In the genomic region with DNA sequence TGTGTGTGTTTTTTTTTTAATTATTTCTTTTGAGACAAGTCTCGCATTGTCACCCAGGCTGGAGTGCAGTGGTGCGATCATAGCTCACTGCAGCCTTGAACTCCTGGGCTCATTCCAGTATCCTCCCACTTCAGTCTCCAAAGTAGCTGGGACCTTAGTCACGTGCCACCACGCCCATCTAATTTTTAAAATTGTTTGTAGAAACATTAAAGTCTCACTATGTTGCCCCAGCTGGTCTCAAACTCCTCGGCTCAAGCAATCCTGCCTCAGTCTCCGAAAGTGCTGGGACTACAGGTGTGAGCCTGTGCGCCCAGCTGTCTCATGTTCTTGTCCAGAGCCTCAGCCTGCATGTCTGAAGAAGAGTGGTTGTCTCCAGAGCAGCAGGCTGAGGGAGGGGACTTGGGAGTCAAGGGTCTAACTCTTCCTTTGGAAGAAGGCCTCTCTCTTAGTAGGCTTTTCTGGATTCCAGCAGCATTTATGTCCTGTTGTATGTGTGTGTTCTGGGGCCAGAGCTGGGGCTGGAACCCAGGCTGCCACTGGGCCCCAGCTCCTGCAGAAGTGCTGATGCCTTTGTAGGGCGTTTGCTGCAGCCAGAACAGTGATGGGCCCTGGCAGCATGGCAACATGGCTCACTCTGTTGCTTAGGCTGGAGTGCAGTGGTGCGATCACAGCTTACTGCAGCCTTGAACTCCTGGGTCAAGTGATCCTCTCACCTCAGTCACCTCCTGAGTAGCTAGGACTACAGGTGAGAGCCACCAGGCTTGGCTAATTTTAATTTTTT, we compare ENCODE assay signal across 1 cellular context.
TF ChIP-seq lines count a peak whose summit lies in the region.

No MANE protein-coding gene starts in this region.

TF ChIP-seq in HepG2, 621 proteins besides CTCF, POLR2A, EP300 and RAD21 (continued from another document and continues in another):
- TF ChIP-seq ZFY (CRISPR knock-in tag; IDR thresholded peaks at IDR 0.05): no peak
- TF ChIP-seq PHB2 (IDR thresholded peaks at IDR 0.05; ENCODE audit: partially characterized antibody): no peak
- TF ChIP-seq KLF9 (CRISPR knock-in tag; IDR thresholded peaks at IDR 0.05; ENCODE audit: low read depth): no peak
- no peak for TF ChIP-seq ZNF234 (CRISPR knock-in tag; conservative IDR thresholded peaks at IDR 0.05)
- TF ChIP-seq ZNF484 (CRISPR knock-in tag; IDR thresholded peaks at IDR 0.05; ENCODE audit: borderline replicate concordance, low read depth): no peak
- TF ChIP-seq RARA (CRISPR knock-in tag; IDR thresholded peaks at IDR 0.05): peak; percentile 29; the same call in 1 of the 2 replicates
- no peak for TF ChIP-seq RXRB (CRISPR knock-in tag; IDR thresholded peaks at IDR 0.05; ENCODE audit: borderline replicate concordance)
- TF ChIP-seq ZNF136 (CRISPR knock-in tag; IDR thresholded peaks at IDR 0.05; ENCODE audit: low read depth): no peak
- TF ChIP-seq, protein P1, sequence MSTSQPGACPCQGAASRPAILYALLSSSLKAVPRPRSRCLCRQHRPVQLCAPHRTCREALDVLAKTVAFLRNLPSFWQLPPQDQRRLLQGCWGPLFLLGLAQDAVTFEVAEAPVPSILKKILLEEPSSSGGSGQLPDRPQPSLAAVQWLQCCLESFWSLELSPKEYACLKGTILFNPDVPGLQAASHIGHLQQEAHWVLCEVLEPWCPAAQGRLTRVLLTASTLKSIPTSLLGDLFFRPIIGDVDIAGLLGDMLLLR (CRISPR knock-in tag; IDR thresholded peaks at IDR 0.05): no peak
- no peak for TF ChIP-seq SMAD1 (CRISPR knock-in tag; IDR thresholded peaks at IDR 0.05; ENCODE audit: borderline replicate concordance, low read depth)
- no peak for TF ChIP-seq NR2F1 (CRISPR knock-in tag; IDR thresholded peaks at IDR 0.05)
- peak; percentile 29; the same call in 1 of the 2 replicates for TF ChIP-seq USF2 (IDR thresholded peaks at IDR 0.05; ENCODE audit: low read depth, low read length)
- peak; percentile 76; the same call in 1 of the 2 replicates for TF ChIP-seq USF2 (CRISPR knock-in tag; IDR thresholded peaks at IDR 0.05; ENCODE audit: borderline replicate concordance)
- no peak for TF ChIP-seq TEAD2 (CRISPR knock-in tag; IDR thresholded peaks at IDR 0.05)
- TF ChIP-seq ZFP36L1 (CRISPR knock-in tag; IDR thresholded peaks at IDR 0.05): no peak
- 0 out of 2 replicates have a peak, but pooled peaks have one; percentile 2 for TF ChIP-seq ZBTB38 (CRISPR knock-in tag; IDR thresholded peaks at IDR 0.05)
- TF ChIP-seq IRF9 (CRISPR knock-in tag; IDR thresholded peaks at IDR 0.05; ENCODE audit: borderline replicate concordance): no peak
- TF ChIP-seq ZNF780A (CRISPR knock-in tag; IDR thresholded peaks at IDR 0.05): no peak
- no peak for TF ChIP-seq ZNF501 (CRISPR knock-in tag; IDR thresholded peaks at IDR 0.05)
- TF ChIP-seq RBAK (CRISPR knock-in tag; IDR thresholded peaks at IDR 0.05): no peak
- no peak for TF ChIP-seq PBX3 (CRISPR knock-in tag; IDR thresholded peaks at IDR 0.05; ENCODE audit: borderline replicate concordance)
- no peak for TF ChIP-seq ZBTB2 (CRISPR knock-in tag; IDR thresholded peaks at IDR 0.05; ENCODE audit: low read depth)
- TF ChIP-seq TRIM22 (IDR thresholded peaks at IDR 0.05): no peak
- no peak for TF ChIP-seq ATF2 (CRISPR knock-in tag; IDR thresholded peaks at IDR 0.05)
- no peak for TF ChIP-seq TCF12 (IDR thresholded peaks at IDR 0.05)
- no peak for TF ChIP-seq TCF12 (CRISPR knock-in tag; IDR thresholded peaks at IDR 0.05)
- no peak for TF ChIP-seq LCORL (IDR thresholded peaks at IDR 0.05)
- TF ChIP-seq LCORL (CRISPR knock-in tag; IDR thresholded peaks at IDR 0.05): 0 out of 2 replicates have a peak, but pooled peaks have one; percentile 18
- TF ChIP-seq ZNF737 (CRISPR knock-in tag; IDR thresholded peaks at IDR 0.05; ENCODE audit: borderline replicate concordance): no peak
- TF ChIP-seq FOXP1 (IDR thresholded peaks at IDR 0.05): no peak
- no peak for TF ChIP-seq FOXP1 (CRISPR knock-in tag; IDR thresholded peaks at IDR 0.05)
- TF ChIP-seq ZFX (CRISPR knock-in tag; IDR thresholded peaks at IDR 0.05; ENCODE audit: low read depth): 0 out of 2 replicates have a peak, but pooled peaks have one; percentile 27
- TF ChIP-seq CENPX (CRISPR knock-in tag; IDR thresholded peaks at IDR 0.05): no peak
- TF ChIP-seq ZNF569 (CRISPR knock-in tag; IDR thresholded peaks at IDR 0.05; ENCODE audit: borderline replicate concordance): no peak
- TF ChIP-seq ZBTB43 (CRISPR knock-in tag; conservative IDR thresholded peaks at IDR 0.05): no peak
- no peak for TF ChIP-seq ZNF317 (CRISPR knock-in tag; IDR thresholded peaks at IDR 0.05)
- TF ChIP-seq THRA (CRISPR knock-in tag; IDR thresholded peaks at IDR 0.05; ENCODE audit: borderline replicate concordance): no peak
- no peak for TF ChIP-seq HNRNPH1 (optimal IDR thresholded peaks at IDR 0.05; ENCODE audit: low read depth, low read length)
- TF ChIP-seq MZF1 (CRISPR knock-in tag; IDR thresholded peaks at IDR 0.05; ENCODE audit: borderline replicate concordance): no peak
- no peak for TF ChIP-seq POLR2AphosphoS5 (IDR thresholded peaks at IDR 0.05; ENCODE audit: low read depth, low read length)
- TF ChIP-seq, protein P2, sequence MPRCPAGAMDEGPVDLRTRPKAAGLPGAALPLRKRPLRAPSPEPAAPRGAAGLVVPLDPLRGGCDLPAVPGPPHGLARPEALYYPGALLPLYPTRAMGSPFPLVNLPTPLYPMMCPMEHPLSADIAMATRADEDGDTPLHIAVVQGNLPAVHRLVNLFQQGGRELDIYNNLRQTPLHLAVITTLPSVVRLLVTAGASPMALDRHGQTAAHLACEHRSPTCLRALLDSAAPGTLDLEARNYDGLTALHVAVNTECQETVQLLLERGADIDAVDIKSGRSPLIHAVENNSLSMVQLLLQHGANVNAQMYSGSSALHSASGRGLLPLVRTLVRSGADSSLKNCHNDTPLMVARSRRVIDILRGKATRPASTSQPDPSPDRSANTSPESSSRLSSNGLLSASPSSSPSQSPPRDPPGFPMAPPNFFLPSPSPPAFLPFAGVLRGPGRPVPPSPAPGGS (CRISPR knock-in tag; IDR thresholded peaks at IDR 0.05): no peak
- TF ChIP-seq ZKSCAN5 (CRISPR knock-in tag; IDR thresholded peaks at IDR 0.05): no peak
- no peak for TF ChIP-seq SMYD3 (CRISPR knock-in tag; IDR thresholded peaks at IDR 0.05)
- no peak for TF ChIP-seq ZNF781 (CRISPR knock-in tag; IDR thresholded peaks at IDR 0.05; ENCODE audit: borderline replicate concordance, not compliant biosample characterization)
- no peak for TF ChIP-seq ZNF251 (CRISPR knock-in tag; IDR thresholded peaks at IDR 0.05)
- TF ChIP-seq AGO2 (optimal IDR thresholded peaks at IDR 0.05; ENCODE audit: low read depth, low read length): no peak
- TF ChIP-seq SOX13 (IDR thresholded peaks at IDR 0.05): no peak
- TF ChIP-seq SOX13 (CRISPR knock-in tag; conservative IDR thresholded peaks at IDR 0.05 in 1 of 2, IDR thresholded peaks at IDR 0.05 in 1 of 2): peak in 1 of 2 experiments; percentile 44; a peak in 1 of 4 replicates
- TF ChIP-seq MIER2 (CRISPR knock-in tag; IDR thresholded peaks at IDR 0.05): no peak
- TF ChIP-seq KLF12 (CRISPR knock-in tag; IDR thresholded peaks at IDR 0.05; ENCODE audit: borderline replicate concordance): 0 out of 2 replicates have a peak, but pooled peaks have one; percentile 41
- TF ChIP-seq HMG20A (CRISPR knock-in tag; IDR thresholded peaks at IDR 0.05; ENCODE audit: borderline replicate concordance): no peak
- no peak for TF ChIP-seq ZNF713 (CRISPR knock-in tag; IDR thresholded peaks at IDR 0.05)
- TF ChIP-seq, protein P3, sequence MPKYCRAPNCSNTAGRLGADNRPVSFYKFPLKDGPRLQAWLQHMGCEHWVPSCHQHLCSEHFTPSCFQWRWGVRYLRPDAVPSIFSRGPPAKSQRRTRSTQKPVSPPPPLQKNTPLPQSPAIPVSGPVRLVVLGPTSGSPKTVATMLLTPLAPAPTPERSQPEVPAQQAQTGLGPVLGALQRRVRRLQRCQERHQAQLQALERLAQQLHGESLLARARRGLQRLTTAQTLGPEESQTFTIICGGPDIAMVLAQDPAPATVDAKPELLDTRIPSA (CRISPR knock-in tag; IDR thresholded peaks at IDR 0.05; ENCODE audit: borderline replicate concordance): no peak
- no peak for TF ChIP-seq ELF3 (CRISPR knock-in tag; IDR thresholded peaks at IDR 0.05)
- no peak for TF ChIP-seq SIN3B (IDR thresholded peaks at IDR 0.05; ENCODE audit: low read length)
- no peak for TF ChIP-seq RFXANK (CRISPR knock-in tag; IDR thresholded peaks at IDR 0.05)
- TF ChIP-seq SOX6 (IDR thresholded peaks at IDR 0.05): no peak
- peak; percentile 30; the same call in 1 of the 2 replicates for TF ChIP-seq SOX6 (CRISPR knock-in tag; IDR thresholded peaks at IDR 0.05)
